ENCODE assay signal across 16 cellular contexts in the genomic region with DNA sequence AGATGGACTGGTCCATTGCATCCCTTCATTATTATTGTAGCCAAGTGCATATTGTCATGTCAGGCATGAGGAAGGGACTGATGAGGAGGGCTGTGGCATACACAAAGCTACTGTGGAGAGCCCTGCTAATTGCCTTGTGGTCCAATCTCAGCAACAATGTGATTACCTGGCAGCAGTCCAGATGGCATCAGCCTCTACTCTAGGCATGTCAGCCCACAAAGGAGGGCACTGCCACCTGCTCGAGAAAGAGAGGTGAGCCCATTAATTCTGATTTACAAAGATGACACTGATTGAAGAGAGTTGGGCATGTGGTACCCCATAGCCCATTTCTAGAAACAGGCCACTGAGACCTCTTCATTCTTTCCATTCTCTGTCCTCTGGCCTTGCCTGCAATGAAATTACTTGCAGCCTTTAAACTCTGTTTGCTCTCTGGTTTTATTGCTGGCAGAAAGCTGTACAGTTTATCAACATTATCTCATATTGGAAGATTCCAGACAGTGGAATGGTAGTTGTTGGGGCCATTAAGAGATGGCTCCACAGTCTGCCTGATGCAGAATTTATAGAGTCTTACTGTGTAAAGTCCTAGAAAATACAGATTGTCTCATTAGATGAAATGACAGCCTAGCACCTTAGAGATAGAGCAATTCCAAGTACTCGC.
DNase-seq lines count a peak whose midpoint lies in the region; ATAC-seq and TF ChIP-seq lines count a peak whose summit lies in the region.
"Had no signal": no experiment of that assay in that cellular context is flagged by ENCODE, and none has a peak within 500 bp of the region (broad histone marks: within the 10 kb centered on the region; RNA-seq: fewer than 3 reads in every experiment).

No MANE protein-coding gene starts in this region.

- H3K9me3 Mint-ChIP-seq in HFFc6, result no peaks in the 10 kb centered on the region; the same call in 1 of the 2 replicates
- H3K9me3 Mint-ChIP-seq: activated CD8-positive, alpha-beta T cell treated with anti-CD3 and anti-CD28 coated beads for 36 hours had no signal

- intact Hi-C loops in Right ventricle myocardium superior (cut with DNase I), result no loop called here

- H3K27me3 Mint-ChIP-seq in HFFc6 (ENCODE audit: insufficient read depth), result no peaks in the 10 kb centered on the region
- H3K27me3 Mint-ChIP-seq: activated CD8-positive, alpha-beta T cell treated with anti-CD3 and anti-CD28 coated beads for 36 hours had no signal

- TF ChIP-seq CTCF in C4-2B (conservative IDR thresholded peaks at IDR 0.05) (peak; percentile 25), HFFc6 (IDR thresholded peaks at IDR 0.05) (peak; percentile 16; the same call in 1 of the 2 replicates)

- H3K36me3 Mint-ChIP-seq in HFFc6 (ENCODE audit: low read depth), result no peaks in the 10 kb centered on the region

- ATAC-seq in Right ventricle myocardium superior (ENCODE audit: poor library complexity), result no peak
- no peak for ATAC-seq in HG02798 (IDR thresholded peaks at IDR 0.05; ENCODE audit: poor library complexity, unreplicated experiment)
- ATAC-seq: activated CD8-positive, alpha-beta T cell treated with anti-CD3 and anti-CD28 coated beads for 36 hours; K562; lower lobe of right lung had no signal

- H3K27ac Mint-ChIP-seq in HFFc6, result no peak overlapping the region
- H3K27ac Mint-ChIP-seq: activated CD8-positive, alpha-beta T cell treated with anti-CD3 and anti-CD28 coated beads for 36 hours had no signal

- DNase-seq in HFFc6 (no peak), NCI-H345 treated with DMSO at 0.1 percent for 48 hours (lab: John Stamatoyannopoulos, UW; ENCODE audit: unreplicated experiment) (peak; percentile 43), cerebellum (ENCODE audit: low spot score) (peak; percentile 45), KG1 (lab: John Stamatoyannopoulos, UW) (no peak), Right ventricle myocardium superior (no peak), NCI-H1694 (lab: John Stamatoyannopoulos, UW) (no peak)
- DNase-seq: activated CD8-positive, alpha-beta T cell treated with anti-CD3 and anti-CD28 coated beads for 36 hours; activated effector memory CD4-positive, alpha-beta T cell treated with anti-CD3 and anti-CD28 coated beads, Interleukin-2, amount 50 U/mL, for 16 hours; effector CD4-positive, alpha-beta T cell; lower lobe of right lung; NCI-H2081 treated with DMSO at 0.1 percent for 48 hours had no signal

- no peak overlapping the region for H3K27ac ChIP-seq in C4-2B
- H3K27ac ChIP-seq: lower lobe of right lung, thoracic aorta had no signal

- H3K4me3 Mint-ChIP-seq in HFFc6, result no peak overlapping the region
- H3K4me3 Mint-ChIP-seq: activated CD8-positive, alpha-beta T cell treated with anti-CD3 and anti-CD28 coated beads for 36 hours; nephron had no signal

- peaks cover 20% of the 10 kb centered on the region; the same call in 1 of the 2 replicates for H3K4me1 Mint-ChIP-seq in HFFc6 (ENCODE audit: low read depth)

Comparison
In these comparisons a context has a peak if more than half of its experiments do, and no peak if none do; other contexts are left out.
1. DNase-seq: peak in NCI-H345 treated with DMSO at 0.1 percent for 48 hours (single experiment) and cerebellum (single experiment); none in HFFc6 (single experiment), KG1 (single experiment), Right ventricle myocardium superior (single experiment) and NCI-H1694 (single experiment).